ENCODE assay signal across 1 cellular context in genomic region chr6:26157838-26158580, GRCh38.
TF ChIP-seq lines count a peak whose summit lies in the region.

No MANE protein-coding gene starts in this region.

TF ChIP-seq in WTC11, 78 proteins besides CTCF, POLR2A, EP300 and RAD21 (continued from another document):
- TF ChIP-seq AR (CRISPR knock-in tag; IDR thresholded peaks at IDR 0.05) (no peak), ELF4 (CRISPR knock-in tag; IDR thresholded peaks at IDR 0.05; ENCODE audit: low read depth) (0 out of 2 replicates have a peak, but pooled peaks have one; percentile 42), ZMAT4 (CRISPR knock-in tag; IDR thresholded peaks at IDR 0.05) (peak; percentile 63; the same call in 1 of the 2 replicates), ERG (CRISPR knock-in tag; IDR thresholded peaks at IDR 0.05) (no peak), ZNF396 (CRISPR knock-in tag; IDR thresholded peaks at IDR 0.05; ENCODE audit: borderline replicate concordance) (no peak), FOXK1 (CRISPR knock-in tag; IDR thresholded peaks at IDR 0.05) (peak; percentile 37; the same call in 1 of the 2 replicates), TEAD1 (CRISPR knock-in tag; IDR thresholded peaks at IDR 0.05) (peak; percentile 76; the same call in 1 of the 2 replicates), ZNF281 (CRISPR knock-in tag; IDR thresholded peaks at IDR 0.05) (peak; percentile 71), ZNF317 (CRISPR knock-in tag; IDR thresholded peaks at IDR 0.05; ENCODE audit: borderline replicate concordance, low read depth) (peak; percentile 30; the same call in 1 of the 2 replicates), ATF6 (CRISPR knock-in tag; IDR thresholded peaks at IDR 0.05) (no peak), ZBTB21 (CRISPR knock-in tag; IDR thresholded peaks at IDR 0.05; ENCODE audit: borderline replicate concordance) (no peak), FOXP1 (CRISPR knock-in tag; IDR thresholded peaks at IDR 0.05; ENCODE audit: borderline replicate concordance) (peak; percentile 90), SP1 (CRISPR knock-in tag; conservative IDR thresholded peaks at IDR 0.05) (peak; percentile 68), IRF2 (CRISPR knock-in tag; IDR thresholded peaks at IDR 0.05; ENCODE audit: borderline replicate concordance, low read depth) (no peak), TEAD4 (CRISPR knock-in tag; IDR thresholded peaks at IDR 0.05) (peak; percentile 84; the same call in 1 of the 2 replicates), JAZF1 (CRISPR knock-in tag; IDR thresholded peaks at IDR 0.05) (no peak), ZNF219 (CRISPR knock-in tag; IDR thresholded peaks at IDR 0.05; ENCODE audit: borderline replicate concordance) (peak; percentile 52; the same call in 1 of the 2 replicates), NFE2L1 (CRISPR knock-in tag; IDR thresholded peaks at IDR 0.05) (peak; percentile 60; the same call in 1 of the 2 replicates), SMAD4 (CRISPR knock-in tag; IDR thresholded peaks at IDR 0.05) (peak; percentile 93), MAX (CRISPR knock-in tag; IDR thresholded peaks at IDR 0.05) (peak; percentile 65), AFF4 (CRISPR knock-in tag; IDR thresholded peaks at IDR 0.05; ENCODE audit: borderline replicate concordance) (peak; percentile 97), ESRRA (CRISPR knock-in tag; IDR thresholded peaks at IDR 0.05; ENCODE audit: borderline replicate concordance) (peak; percentile 89), ATF2 (CRISPR knock-in tag; IDR thresholded peaks at IDR 0.05; ENCODE audit: borderline replicate concordance, low read depth) (no peak), ZNF512 (CRISPR knock-in tag; IDR thresholded peaks at IDR 0.05; ENCODE audit: borderline replicate concordance) (no peak), CREM (CRISPR knock-in tag; IDR thresholded peaks at IDR 0.05) (peak; percentile 33), ZNF263 (CRISPR knock-in tag; IDR thresholded peaks at IDR 0.05; ENCODE audit: low read depth) (peak; percentile 55), HMGXB4 (CRISPR knock-in tag; IDR thresholded peaks at IDR 0.05) (0 out of 2 replicates have a peak, but pooled peaks have one; percentile 58), TP53 (CRISPR knock-in tag; IDR thresholded peaks at IDR 0.05) (peak; percentile 22; the same call in 1 of the 2 replicates), KAT7 (CRISPR knock-in tag; IDR thresholded peaks at IDR 0.05; ENCODE audit: borderline replicate concordance) (peak; percentile 97), RELA (CRISPR knock-in tag; IDR thresholded peaks at IDR 0.05; ENCODE audit: borderline replicate concordance) (peak; percentile 82), OVOL2 (CRISPR knock-in tag; IDR thresholded peaks at IDR 0.05; ENCODE audit: borderline replicate concordance) (peak; percentile 53; the same call in 1 of the 2 replicates), ETV6 (CRISPR knock-in tag; IDR thresholded peaks at IDR 0.05) (0 out of 2 replicates have a peak, but pooled peaks have one; percentile 58), HMGA2 (CRISPR knock-in tag; IDR thresholded peaks at IDR 0.05) (no peak)
